Comparison of ENCODE assay signal across 19 cellular contexts in genomic region chr2:55088400-55088799, GRCh38. TPM values are rescaled to one million over a fixed set of nuclear protein-coding genes. Genes with fewer than 3 reads are reported as not detected.
DNase-seq lines count a peak whose midpoint lies in the region; ATAC-seq and TF ChIP-seq lines count a peak whose summit lies in the region.
"Had no signal": no experiment of that assay in that cellular context is flagged by ENCODE, and none has a peak within 500 bp of the region (broad histone marks: within the 10 kb centered on the region; RNA-seq: fewer than 3 reads in every experiment).

No MANE protein-coding gene starts in this region.

- H2AFZ ChIP-seq in SK-N-SH (ENCODE audit: low read depth) (0 out of 2 replicates have a peak overlapping the region, but pooled peaks have one; percentile 48), mesenchymal stem cell (ENCODE audit: low read depth, low read length) (no peak overlapping the region)
- H2AFZ ChIP-seq: PC-9 had no signal

- H3K9ac ChIP-seq in SK-N-SH (no peak overlapping the region), mesenchymal stem cell (ENCODE audit: low read length) (no peak overlapping the region), mesendoderm (ENCODE audit: low read length) (no peak overlapping the region)

- no peak overlapping the region for H3K4me2 ChIP-seq in SK-N-SH
- no peak overlapping the region for H3K4me2 ChIP-seq in mesenchymal stem cell (ENCODE audit: low read length, poor library complexity, severe bottlenecking)
- H3K4me2 ChIP-seq in mesendoderm (ENCODE audit: low read length), result no peak overlapping the region

- H3K4me1 ChIP-seq in CD8-positive, alpha-beta memory T cell (ENCODE audit: insufficient read depth, low read length), result peaks cover 7% of the 10 kb centered on the region
- H3K4me1 ChIP-seq in SK-N-SH (ENCODE audit: control insufficient read depth in 1 of 2, insufficient read depth in 2 of 2, low read depth in 1 of 2, low read length in 1 of 2), result peaks cover 0 to 7% of the 10 kb centered on the region in 2 experiments; a peak in 1 of 4 replicates
- peaks cover 0 to 36% of the 10 kb centered on the region in 2 donors for H3K4me1 ChIP-seq in left lung
- H3K4me1 ChIP-seq in mesenchymal stem cell (ENCODE audit: control insufficient read depth, insufficient read depth, low read depth, low read length), result no peaks in the 10 kb centered on the region
- no peaks in the 10 kb centered on the region for H3K4me1 ChIP-seq in mesendoderm (ENCODE audit: control insufficient read depth, low read depth, low read length)

- no peak for TF ChIP-seq EP300 in SK-N-SH (IDR thresholded peaks at IDR 0.05; ENCODE audit: borderline replicate concordance in 1 of 2, low read depth in 1 of 2, low read length in 1 of 2)

- no peak for ATAC-seq in HG03571 (IDR thresholded peaks at IDR 0.05; ENCODE audit: unreplicated experiment)
- ATAC-seq in left lung, result no peak

- 86% methylated on average over 1 of the region's 1 CpG for WGBS in SK-N-SH (ENCODE audit: low lambda C conversion rate)
- 89% methylated on average over 1 of the region's 1 CpG for WGBS in mesenchymal stem cell
- WGBS in mesendoderm (ENCODE audit: extremely low coverage, insufficient coverage, low lambda C conversion rate), result no CpG with 5 or more reads among the region's 1 CpG

- H3K79me1 ChIP-seq in mesenchymal stem cell (replicated peaks; ENCODE audit: low read length, poor library complexity, severe bottlenecking) (no peaks in the 10 kb centered on the region), mesendoderm (ENCODE audit: low read length) (no peaks in the 10 kb centered on the region)

- H4K8ac ChIP-seq in mesenchymal stem cell (ENCODE audit: low read length) (no peak overlapping the region), mesendoderm (ENCODE audit: low read depth, low read length) (no peak overlapping the region)

- H2BK15ac ChIP-seq in mesenchymal stem cell (ENCODE audit: low read depth, poor library complexity, severe bottlenecking) (no peak overlapping the region), mesendoderm (replicated peaks; ENCODE audit: low read depth) (no peak overlapping the region)

- H3K4me3 ChIP-seq in CD8-positive, alpha-beta memory T cell (ENCODE audit: low read length), result no peak overlapping the region
- no peak overlapping the region for H3K4me3 ChIP-seq in SK-N-SH (ENCODE audit: low read depth in 2 of 2, low read length in 1 of 2)
- H3K4me3 ChIP-seq in fibroblast of pulmonary artery (replicated peaks; ENCODE audit: low read depth, low read length), result no peak overlapping the region
- no peak overlapping the region for H3K4me3 ChIP-seq in left lung
- H3K4me3 ChIP-seq in mesenchymal stem cell (ENCODE audit: insufficient read depth in 1 of 2, low read depth in 1 of 2, low read length in 2 of 2), result no peak overlapping the region
- no peak overlapping the region for H3K4me3 ChIP-seq in mesendoderm (ENCODE audit: low read length)
- H3K4me3 ChIP-seq: PC-9 had no signal

- peaks cover 7% of the 10 kb centered on the region for H3F3A ChIP-seq in SK-N-SH (replicated peaks; ENCODE audit: insufficient read depth)

- no peaks in the 10 kb centered on the region for H4K20me1 ChIP-seq in SK-N-SH (ENCODE audit: insufficient read depth)

- no peaks in the 10 kb centered on the region for H3K36me3 ChIP-seq in CD8-positive, alpha-beta memory T cell (ENCODE audit: insufficient read depth, low read length)
- H3K36me3 ChIP-seq in SK-N-SH (replicated peaks in 1 of 2; ENCODE audit: control insufficient read depth in 1 of 2, insufficient read depth in 2 of 2, low read length in 1 of 2), result no peaks in the 10 kb centered on the region
- H3K36me3 ChIP-seq in left lung, result no peaks in the 10 kb centered on the region
- H3K36me3 ChIP-seq in mesenchymal stem cell (ENCODE audit: control insufficient read depth in 1 of 2, insufficient read depth in 2 of 2, low read depth in 1 of 2, low read length in 2 of 2), result no peaks in the 10 kb centered on the region
- H3K36me3 ChIP-seq in mesendoderm (ENCODE audit: control insufficient read depth, insufficient read depth, low read length), result no peaks in the 10 kb centered on the region

- H3K18ac ChIP-seq in mesenchymal stem cell (ENCODE audit: low read depth in 1 of 2, low read length in 2 of 2) (no peak overlapping the region), mesendoderm (ENCODE audit: low read length) (no peak overlapping the region)

- H3K27ac ChIP-seq in CD8-positive, alpha-beta memory T cell (ENCODE audit: low read depth, low read length), result peak overlapping the region; percentile 7
- 0 out of 4 replicates have a peak overlapping the region, but pooled peaks of 1 of the 2 experiments have one; percentile 17 for H3K27ac ChIP-seq in SK-N-SH (ENCODE audit: low read depth in 2 of 2, low read length in 1 of 2)
- H3K27ac ChIP-seq in left lung, result no peak overlapping the region
- no peak overlapping the region for H3K27ac ChIP-seq in mesenchymal stem cell (ENCODE audit: low read length, poor library complexity, severe bottlenecking)
- no peak overlapping the region for H3K27ac ChIP-seq in mesendoderm (ENCODE audit: low read depth, low read length)

- TF ChIP-seq CTCF in SK-N-SH (IDR thresholded peaks at IDR 0.05) (no peak), chondrocyte (IDR thresholded peaks at IDR 0.05) (no peak), fibroblast of pulmonary artery (IDR thresholded peaks at IDR 0.05; ENCODE audit: low read length, missing control alignments) (no peak), left lung (IDR thresholded peaks at IDR 0.05) (no peak)

- H3K4ac ChIP-seq in mesenchymal stem cell (ENCODE audit: low read depth in 1 of 2, low read length in 2 of 2) (no peak overlapping the region), mesendoderm (ENCODE audit: low read depth, low read length) (no peak overlapping the region)

- no peak overlapping the region for H3K56ac ChIP-seq in mesendoderm (ENCODE audit: low read length)

- peaks cover 3 to 14% (median 14%) of the 10 kb centered on the region in 3 donors for H3K4me1 Mint-ChIP-seq in CD8-positive, alpha-beta memory T cell
- H3K4me1 Mint-ChIP-seq in chondrocyte (ENCODE audit: low read depth), result peaks cover 22% of the 10 kb centered on the region

- no peaks in the 10 kb centered on the region for H3K36me3 Mint-ChIP-seq in CD8-positive, alpha-beta memory T cell
- H3K36me3 Mint-ChIP-seq in chondrocyte (ENCODE audit: low read depth), result no peaks in the 10 kb centered on the region

- H3K9me2 ChIP-seq in SK-N-SH, result no peaks in the 10 kb centered on the region

- no peak overlapping the region for H3K23ac ChIP-seq in mesenchymal stem cell (ENCODE audit: low read length in 2 of 2)
- no peak overlapping the region for H3K23ac ChIP-seq in mesendoderm (ENCODE audit: low read length)

- POLR2A ChIA-PET in CD8-positive, alpha-beta memory T cell (lab: Charles Lee), result no interaction called here
- POLR2A ChIA-PET in SK-N-SH (lab: Yijun Ruan, JAX), result no interaction called here

- H3K27me3 ChIP-seq in CD8-positive, alpha-beta memory T cell (ENCODE audit: insufficient read depth, low read length, poor library complexity, severe bottlenecking), result no peaks in the 10 kb centered on the region
- H3K27me3 ChIP-seq in SK-N-SH (ENCODE audit: insufficient read depth) (no peaks in the 10 kb centered on the region), left lung (no peaks in the 10 kb centered on the region), mesenchymal stem cell (ENCODE audit: control insufficient read depth in 1 of 2, insufficient read depth in 1 of 2, low read length in 2 of 2) (no peaks in the 10 kb centered on the region), mesendoderm (ENCODE audit: insufficient read depth, low read length, poor library complexity) (no peaks in the 10 kb centered on the region)

- no peak overlapping the region for H2AK5ac ChIP-seq in mesenchymal stem cell (ENCODE audit: low read length, severe bottlenecking)
- no peak overlapping the region for H2AK5ac ChIP-seq in mesendoderm (ENCODE audit: low read length)

- no peak overlapping the region for H2BK120ac ChIP-seq in mesenchymal stem cell (ENCODE audit: low read depth, low read length)
- H2BK120ac ChIP-seq in mesendoderm (ENCODE audit: low read depth, low read length), result no peak overlapping the region

- CTCF ChIA-PET in CD8-positive, alpha-beta memory T cell (lab: Charles Lee), result no interaction called here
- CTCF ChIA-PET in SK-N-SH (lab: Yijun Ruan, JAX), result no interaction called here

- H3K27ac Mint-ChIP-seq in CD8-positive, alpha-beta memory T cell, result no peak overlapping the region
- H3K27ac Mint-ChIP-seq in chondrocyte (ENCODE audit: unreplicated experiment), result peak overlapping the region; percentile 80
- H3K27ac Mint-ChIP-seq: CD14-positive monocyte had no signal

- H4K91ac ChIP-seq in mesenchymal stem cell (ENCODE audit: low read length), result no peak overlapping the region

- no peaks in the 10 kb centered on the region for H3K79me2 ChIP-seq in SK-N-SH (ENCODE audit: insufficient read depth)
- no peaks in the 10 kb centered on the region for H3K79me2 ChIP-seq in mesendoderm (ENCODE audit: control insufficient read depth, insufficient read depth, low read length)

- DNase-seq in CD8-positive, alpha-beta memory T cell, result no peak
- DNase-seq in SK-N-SH (no peak), chondrocyte (ENCODE audit: low spot score) (no peak), fibroblast of pulmonary artery (ENCODE audit: low read depth) (peak; percentile 57), left lung (no peak), mesenchymal stem cell (no peak), mesendoderm (no peak)
- DNase-seq: KG1, NCI-H1092, NCI-H1436 treated with DMSO at 0.1 percent for 48 hours, NCI-H2029, NCI-H226, NCI-H510A treated with DMSO at 0.1 percent for 48 hours, NCI-H748 treated with DMSO at 0.1 percent for 48 hours, PC-9, RPMI8226, SHP77 treated with DMSO at 0.1 percent for 48 hours had no signal

- H3K27me3 Mint-ChIP-seq in CD8-positive, alpha-beta memory T cell, result no peaks in the 10 kb centered on the region
- H3K27me3 Mint-ChIP-seq in chondrocyte (ENCODE audit: low read depth), result no peaks in the 10 kb centered on the region

- H4K5ac ChIP-seq in mesendoderm (ENCODE audit: low read length), result no peak overlapping the region

- TF ChIP-seq RAD21 in SK-N-SH (IDR thresholded peaks at IDR 0.05; ENCODE audit: low read length), result no peak

- H3K14ac ChIP-seq in mesenchymal stem cell (ENCODE audit: low read length in 2 of 2), result no peak overlapping the region

- H2BK5ac ChIP-seq in mesenchymal stem cell (ENCODE audit: low read depth, low read length, poor library complexity, severe bottlenecking), result no peak overlapping the region
- H2BK5ac ChIP-seq in mesendoderm (ENCODE audit: low read length), result no peak overlapping the region

- no peak overlapping the region for H3K4me3 Mint-ChIP-seq in CD8-positive, alpha-beta memory T cell
- no peak overlapping the region for H3K4me3 Mint-ChIP-seq in chondrocyte (ENCODE audit: unreplicated experiment)
- H3K4me3 Mint-ChIP-seq: CD14-positive monocyte had no signal

- no peaks in the 10 kb centered on the region for H3K9me3 ChIP-seq in CD8-positive, alpha-beta memory T cell (ENCODE audit: low read length)
- H3K9me3 ChIP-seq in SK-N-SH, result no peaks in the 10 kb centered on the region
- H3K9me3 ChIP-seq in left lung, result no peaks in the 10 kb centered on the region
- H3K9me3 ChIP-seq in mesenchymal stem cell (ENCODE audit: control insufficient read depth, low read length), result no peaks in the 10 kb centered on the region

- intact Hi-C loops in left lung (cut with DNase I), result no loop called here

- no peak overlapping the region for H2BK12ac ChIP-seq in mesenchymal stem cell (ENCODE audit: low read length in 2 of 2)

- no peaks in the 10 kb centered on the region for H3K9me3 Mint-ChIP-seq in CD8-positive, alpha-beta memory T cell
- H3K9me3 Mint-ChIP-seq in chondrocyte (ENCODE audit: low read depth), result no peaks in the 10 kb centered on the region

RNA-seq across cellular contexts. Expression of gene RTN4, which starts 38.1 kb away (rescaled TPM):
- total RNA-seq in CD8-positive, alpha-beta memory T cell, result 100 to 1,000 TPM; 105 to 110 TPM
- polyA plus RNA-seq in CD8-positive, alpha-beta memory T cell, result 100 TPM
- polyA plus RNA-seq in SK-N-SH (2012; rRNA removed), result 225 and 315 TPM in 2 replicates
- polyA plus RNA-seq in SK-N-SH (2012; cell fraction: cytosol; rRNA removed), result 554 and 729 TPM in 2 replicates
- polyA plus RNA-seq in SK-N-SH (2012; cell fraction: nucleus; rRNA removed), result 502 and 652 TPM in 2 replicates
- total RNA-seq in chondrocyte (560 to 819 TPM (median 766 TPM) in 3 replicates), left lung (100 to 1,000 TPM; 317 to 373 TPM)
- polyA plus RNA-seq in mesenchymal stem cell (2013, experiment 1 of 2), result 977 TPM
- 1,026 TPM for polyA plus RNA-seq in mesenchymal stem cell (2013, experiment 2 of 2)
- polyA plus RNA-seq in mesendoderm (2013, experiment 1 of 2), result 369 TPM
- polyA plus RNA-seq in mesendoderm (2013, experiment 2 of 2), result 372 TPM
